ENCODE assay signal across 23 cellular contexts in the genomic region with DNA sequence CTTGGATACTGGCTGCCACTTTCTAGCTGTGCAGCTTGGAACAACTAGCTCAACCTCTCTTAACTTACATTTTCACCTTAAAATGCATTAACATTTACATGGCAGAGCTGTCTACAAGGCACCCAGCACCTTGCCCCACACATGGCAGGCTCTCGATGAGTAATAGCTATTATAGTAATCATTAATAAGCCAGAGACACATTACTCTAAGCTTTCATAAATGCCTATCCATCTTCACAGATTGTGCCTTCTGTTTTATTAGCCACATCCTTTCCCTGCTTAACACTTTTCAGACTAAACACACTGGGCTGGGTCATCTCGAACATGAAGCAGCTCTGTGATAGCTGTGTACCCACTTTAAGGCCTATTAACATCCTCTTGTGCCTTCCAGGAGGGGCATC.
"Had no signal": no experiment of that assay in that cellular context is flagged by ENCODE, and none has a peak within 500 bp of the region (broad histone marks: within the 10 kb centered on the region; RNA-seq: fewer than 3 reads in every experiment).

No MANE protein-coding gene starts in this region.

- ATAC-seq: activated CD8-positive, alpha-beta T cell treated with anti-CD3 and anti-CD28 coated beads, Interleukin-2, amount 10 ng/mL, durations not matched to agents 7 days and 5 days; body of pancreas; left colon; naive thymus-derived CD4-positive, alpha-beta T cell; psoas muscle; right cardiac atrium; stimulated activated naive CD8-positive, alpha-beta T cell treated with anti-CD3 and anti-CD28 coated beads, Interleukin-15, amount 100 ng/mL, for 72 hours; T-cell had no signal

- H3K4me1 ChIP-seq: body of pancreas, psoas muscle had no signal

- H3K27me3 ChIP-seq: body of pancreas, ovary, tibial artery had no signal

- H3K4me3 Mint-ChIP-seq: activated CD8-positive, alpha-beta T cell treated with anti-CD3 and anti-CD28 coated beads, Interleukin-2, amount 10 ng/mL, durations not matched to agents 7 days and 5 days; activated naive CD4-positive, alpha-beta T cell treated with anti-CD3 and anti-CD28 coated beads, Interleukin-2, amount 50 U/mL, for 24 hours; activated T-helper 1 cell treated with anti-CD3 and anti-CD28 coated beads, Interleukin-12 subunit alpha, Interleukin-12 subunit beta, Interleukin-2, Interleukin-4 antibody, amounts not matched to agents 30 ng/mL and 10 ng/mL and 1 ng/mL, durations not matched to agents 14 hours and 24 hours and 36 hours; naive thymus-derived CD4-positive, alpha-beta T cell; stimulated activated naive CD8-positive, alpha-beta T cell treated with anti-CD3 and anti-CD28 coated beads, Interleukin-15, amount 100 ng/mL, for 72 hours; T-cell; T-helper 2 cell treated with Interferon-gamma antibody and Interleukin-4, amounts not matched to agents 5 μg/mL and 100 μg/mL, for 36 hours had no signal

- H3K9me3 Mint-ChIP-seq: activated naive CD4-positive, alpha-beta T cell treated with anti-CD3 and anti-CD28 coated beads, Interleukin-2, amount 50 U/mL, for 24 hours; activated T-helper 1 cell treated with anti-CD3 and anti-CD28 coated beads, Interleukin-12 subunit alpha, Interleukin-12 subunit beta, Interleukin-2, Interleukin-4 antibody, amounts not matched to agents 30 ng/mL and 10 ng/mL and 1 ng/mL, durations not matched to agents 14 hours and 24 hours and 36 hours; naive thymus-derived CD4-positive, alpha-beta T cell; stimulated activated naive CD8-positive, alpha-beta T cell treated with anti-CD3 and anti-CD28 coated beads, Interleukin-15, amount 100 ng/mL, for 72 hours; T-cell; T-helper 2 cell treated with Interferon-gamma antibody and Interleukin-4, amounts not matched to agents 5 μg/mL and 100 μg/mL, for 36 hours had no signal

- H3K27ac Mint-ChIP-seq: activated CD8-positive, alpha-beta T cell treated with anti-CD3 and anti-CD28 coated beads, Interleukin-2, amount 10 ng/mL, durations not matched to agents 7 days and 5 days; activated naive CD4-positive, alpha-beta T cell treated with anti-CD3 and anti-CD28 coated beads, Interleukin-2, amount 50 U/mL, for 24 hours; activated T-helper 1 cell treated with anti-CD3 and anti-CD28 coated beads, Interleukin-12 subunit alpha, Interleukin-12 subunit beta, Interleukin-2, Interleukin-4 antibody, amounts not matched to agents 30 ng/mL and 10 ng/mL and 1 ng/mL, durations not matched to agents 14 hours and 24 hours and 36 hours; naive thymus-derived CD4-positive, alpha-beta T cell; stimulated activated naive CD8-positive, alpha-beta T cell treated with anti-CD3 and anti-CD28 coated beads, Interleukin-15, amount 100 ng/mL, for 72 hours; T-cell; T-helper 2 cell treated with Interferon-gamma antibody and Interleukin-4, amounts not matched to agents 5 μg/mL and 100 μg/mL, for 36 hours had no signal

- DNase-seq: activated CD4-positive, alpha-beta T cell treated with anti-CD3 and anti-CD28 coated beads, Interleukin-2, amount 50 U/mL, for 1 hour; activated CD4-positive, CD25-positive, alpha-beta regulatory T cell treated with anti-CD3 and anti-CD28 coated beads, Interleukin-2, amount 50 U/mL, for 72 hours; activated CD8-positive, alpha-beta T cell treated with anti-CD3 and anti-CD28 coated beads, Interleukin-2, amount 10 ng/mL, durations not matched to agents 7 days and 5 days; activated gamma-delta T cell; anterior cingulate cortex; body of pancreas; dermis blood vessel endothelial cell; effector CD8-positive, alpha-beta T cell; head of caudate nucleus; left colon; naive thymus-derived CD4-positive, alpha-beta T cell; ovary; psoas muscle; right cardiac atrium; stimulated activated CD4-positive, alpha-beta T cell treated with anti-CD3 and anti-CD28 coated beads, Interleukin-12 subunit alpha, Interleukin-12 subunit beta, amount 100 ng/mL, for 4 hours; stimulated activated CD4-positive, alpha-beta T cell treated with anti-CD3 and anti-CD28 coated beads, Interleukin-4, amount 100 ng/mL, for 4 hours; stimulated activated naive CD8-positive, alpha-beta T cell treated with anti-CD3 and anti-CD28 coated beads, Interleukin-15, amount 100 ng/mL, for 72 hours; T-cell; tibial artery had no signal

- H3K9me3 ChIP-seq: body of pancreas, ovary, psoas muscle, tibial artery had no signal

- H3K27ac ChIP-seq: body of pancreas, ovary, psoas muscle, VCaP had no signal

- H3K36me3 Mint-ChIP-seq: activated naive CD4-positive, alpha-beta T cell treated with anti-CD3 and anti-CD28 coated beads, Interleukin-2, amount 50 U/mL, for 24 hours; naive thymus-derived CD4-positive, alpha-beta T cell; T-cell had no signal

- H3K36me3 ChIP-seq: ovary had no signal

- H3K4me1 Mint-ChIP-seq: activated naive CD4-positive, alpha-beta T cell treated with anti-CD3 and anti-CD28 coated beads, Interleukin-2, amount 50 U/mL, for 24 hours; naive thymus-derived CD4-positive, alpha-beta T cell; stimulated activated naive CD8-positive, alpha-beta T cell treated with anti-CD3 and anti-CD28 coated beads, Interleukin-15, amount 100 ng/mL, for 72 hours; T-cell had no signal

- H3K4me3 ChIP-seq: body of pancreas, ovary, psoas muscle had no signal
